Comparison of ENCODE assay signal across 1 cellular context in the genomic region with DNA sequence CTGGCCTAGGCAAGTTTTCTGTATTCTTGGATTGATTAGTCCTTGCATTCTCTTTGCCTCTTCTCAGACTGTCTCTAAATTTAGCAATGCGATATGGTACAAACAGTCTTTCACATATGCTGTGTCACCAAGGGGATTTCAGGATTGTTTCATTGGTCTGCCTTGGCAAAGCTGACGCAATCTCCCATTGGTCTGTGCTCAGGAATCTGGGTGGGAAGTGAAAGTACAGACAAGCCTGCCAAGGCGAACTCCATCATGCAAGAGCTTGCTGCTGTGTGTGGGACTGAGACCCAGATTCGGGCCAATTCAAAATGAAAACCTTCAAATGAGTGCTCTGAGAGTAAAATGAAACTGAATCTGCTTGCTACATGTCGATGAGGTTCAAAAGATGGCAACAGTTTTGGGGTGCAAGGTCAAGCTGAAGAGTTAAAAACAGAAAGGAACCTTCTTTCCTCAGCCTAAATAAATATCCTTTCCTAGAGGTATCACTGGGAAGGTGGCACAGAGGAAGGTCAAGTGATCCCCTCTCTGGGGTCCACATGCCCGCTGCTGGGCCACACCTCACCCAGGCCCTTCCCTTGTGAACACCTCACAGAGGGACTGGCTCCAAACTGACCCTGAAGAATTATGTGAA.
A peak's percentile ranks its signal among the peaks of the same experiment; 100 is the strongest.
TF ChIP-seq lines count a peak whose summit lies in the region.

No MANE protein-coding gene starts in this region.

TF ChIP-seq in K562, 482 proteins besides CTCF, POLR2A, EP300 and RAD21 (continued from another document and continues in another):
- TF ChIP-seq NFRKB (IDR thresholded peaks at IDR 0.05; ENCODE audit: low read depth): peak; percentile 57; the same call in 1 of the 2 replicates
- TF ChIP-seq ARID2 (IDR thresholded peaks at IDR 0.05): no peak
- TF ChIP-seq ZNF79 (CRISPR knock-in tag; IDR thresholded peaks at IDR 0.05; ENCODE audit: low read depth): 0 out of 2 replicates have a peak, but pooled peaks have one; percentile 5
- no peak for TF ChIP-seq ZFP36 (IDR thresholded peaks at IDR 0.05; ENCODE audit: low read depth, low read length, partially characterized antibody)
- TF ChIP-seq MTA2 (IDR thresholded peaks at IDR 0.05; ENCODE audit: low read depth): no peak
- TF ChIP-seq POLR2H (tag; IDR thresholded peaks at IDR 0.05; ENCODE audit: low read depth): no peak
- peak; percentile 18; the same call in 1 of the 2 replicates for TF ChIP-seq CTBP1 (IDR thresholded peaks at IDR 0.05; ENCODE audit: borderline replicate concordance)
- TF ChIP-seq TEAD2 (tag; IDR thresholded peaks at IDR 0.05): no peak
- TF ChIP-seq DMBX1 (CRISPR knock-in tag; IDR thresholded peaks at IDR 0.05; ENCODE audit: borderline replicate concordance): peak; percentile 92
- TF ChIP-seq, protein P1, sequence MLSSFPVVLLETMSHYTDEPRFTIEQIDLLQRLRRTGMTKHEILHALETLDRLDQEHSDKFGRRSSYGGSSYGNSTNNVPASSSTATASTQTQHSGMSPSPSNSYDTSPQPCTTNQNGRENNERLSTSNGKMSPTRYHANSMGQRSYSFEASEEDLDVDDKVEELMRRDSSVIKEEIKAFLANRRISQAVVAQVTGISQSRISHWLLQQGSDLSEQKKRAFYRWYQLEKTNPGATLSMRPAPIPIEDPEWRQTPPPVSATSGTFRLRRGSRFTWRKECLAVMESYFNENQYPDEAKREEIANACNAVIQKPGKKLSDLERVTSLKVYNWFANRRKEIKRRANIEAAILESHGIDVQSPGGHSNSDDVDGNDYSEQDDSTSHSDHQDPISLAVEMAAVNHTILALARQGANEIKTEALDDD (IDR thresholded peaks at IDR 0.05): 0 out of 2 replicates have a peak, but pooled peaks have one; percentile 13
- TF ChIP-seq ZNF445 (CRISPR knock-in tag; IDR thresholded peaks at IDR 0.05; ENCODE audit: low read depth): no peak
- TF ChIP-seq ZBTB17 (CRISPR knock-in tag; IDR thresholded peaks at IDR 0.05): 0 out of 2 replicates have a peak, but pooled peaks have one; percentile 73
- TF ChIP-seq EHMT2 (IDR thresholded peaks at IDR 0.05): peak; percentile 19; the same call in 1 of the 2 replicates
- no peak for TF ChIP-seq ZNF3 (CRISPR knock-in tag; IDR thresholded peaks at IDR 0.05)
- peak; percentile 81 for TF ChIP-seq SMAD3 (CRISPR knock-in tag; conservative IDR thresholded peaks at IDR 0.05)
- peak; percentile 74; the same call in 1 of the 2 replicates for TF ChIP-seq ZNF311 (CRISPR knock-in tag; IDR thresholded peaks at IDR 0.05)
- no peak for TF ChIP-seq ZNF444 (CRISPR knock-in tag; IDR thresholded peaks at IDR 0.05)
- peak; percentile 35 to 74; a peak in 2 of 4 replicates for TF ChIP-seq TRIM24 (IDR thresholded peaks at IDR 0.05)
- TF ChIP-seq, protein P2, sequence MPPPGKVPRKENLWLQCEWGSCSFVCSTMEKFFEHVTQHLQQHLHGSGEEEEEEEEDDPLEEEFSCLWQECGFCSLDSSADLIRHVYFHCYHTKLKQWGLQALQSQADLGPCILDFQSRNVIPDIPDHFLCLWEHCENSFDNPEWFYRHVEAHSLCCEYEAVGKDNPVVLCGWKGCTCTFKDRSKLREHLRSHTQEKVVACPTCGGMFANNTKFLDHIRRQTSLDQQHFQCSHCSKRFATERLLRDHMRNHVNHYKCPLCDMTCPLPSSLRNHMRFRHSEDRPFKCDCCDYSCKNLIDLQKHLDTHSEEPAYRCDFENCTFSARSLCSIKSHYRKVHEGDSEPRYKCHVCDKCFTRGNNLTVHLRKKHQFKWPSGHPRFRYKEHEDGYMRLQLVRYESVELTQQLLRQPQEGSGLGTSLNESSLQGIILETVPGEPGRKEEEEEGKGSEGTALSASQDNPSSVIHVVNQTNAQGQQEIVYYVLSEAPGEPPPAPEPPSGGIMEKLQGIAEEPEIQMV (tag; conservative IDR thresholded peaks at IDR 0.05; ENCODE audit: low read depth): 0 out of 2 replicates have a peak, but pooled peaks have one; percentile 11
- TF ChIP-seq HDAC8 (tag; IDR thresholded peaks at IDR 0.05): peak; percentile 81
- TF ChIP-seq ZNF695 (CRISPR knock-in tag; IDR thresholded peaks at IDR 0.05): no peak
- TF ChIP-seq, protein P3, sequence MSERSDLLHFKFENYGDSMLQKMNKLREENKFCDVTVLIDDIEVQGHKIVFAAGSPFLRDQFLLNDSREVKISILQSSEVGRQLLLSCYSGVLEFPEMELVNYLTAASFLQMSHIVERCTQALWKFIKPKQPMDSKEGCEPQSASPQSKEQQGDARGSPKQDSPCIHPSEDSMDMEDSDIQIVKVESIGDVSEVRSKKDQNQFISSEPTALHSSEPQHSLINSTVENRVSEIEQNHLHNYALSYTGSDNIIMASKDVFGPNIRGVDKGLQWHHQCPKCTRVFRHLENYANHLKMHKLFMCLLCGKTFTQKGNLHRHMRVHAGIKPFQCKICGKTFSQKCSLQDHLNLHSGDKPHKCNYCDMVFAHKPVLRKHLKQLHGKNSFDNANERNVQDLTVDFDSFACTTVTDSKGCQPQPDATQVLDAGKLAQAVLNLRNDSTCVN (CRISPR knock-in tag; IDR thresholded peaks at IDR 0.05): no peak
- no peak for TF ChIP-seq ZNF561 (CRISPR knock-in tag; conservative IDR thresholded peaks at IDR 0.05)
- no peak for TF ChIP-seq TARDBP (IDR thresholded peaks at IDR 0.05)
- TF ChIP-seq ILF3 (IDR thresholded peaks at IDR 0.05; ENCODE audit: borderline replicate concordance): no peak
- no peak for TF ChIP-seq ZNF24 (IDR thresholded peaks at IDR 0.05)
- no peak for TF ChIP-seq ZEB2 (IDR thresholded peaks at IDR 0.05)
- TF ChIP-seq, protein P4, sequence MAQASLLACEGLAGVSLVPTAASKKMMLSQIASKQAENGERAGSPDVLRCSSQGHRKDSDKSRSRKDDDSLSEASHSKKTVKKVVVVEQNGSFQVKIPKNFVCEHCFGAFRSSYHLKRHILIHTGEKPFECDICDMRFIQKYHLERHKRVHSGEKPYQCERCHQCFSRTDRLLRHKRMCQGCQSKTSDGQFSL (CRISPR knock-in tag; IDR thresholded peaks at IDR 0.05): no peak
- TF ChIP-seq, protein P4 (tag; IDR thresholded peaks at IDR 0.05): 0 out of 4 replicates have a peak, but pooled peaks of 1 of the 2 experiments have one; percentile 21
- TF ChIP-seq, protein P5, sequence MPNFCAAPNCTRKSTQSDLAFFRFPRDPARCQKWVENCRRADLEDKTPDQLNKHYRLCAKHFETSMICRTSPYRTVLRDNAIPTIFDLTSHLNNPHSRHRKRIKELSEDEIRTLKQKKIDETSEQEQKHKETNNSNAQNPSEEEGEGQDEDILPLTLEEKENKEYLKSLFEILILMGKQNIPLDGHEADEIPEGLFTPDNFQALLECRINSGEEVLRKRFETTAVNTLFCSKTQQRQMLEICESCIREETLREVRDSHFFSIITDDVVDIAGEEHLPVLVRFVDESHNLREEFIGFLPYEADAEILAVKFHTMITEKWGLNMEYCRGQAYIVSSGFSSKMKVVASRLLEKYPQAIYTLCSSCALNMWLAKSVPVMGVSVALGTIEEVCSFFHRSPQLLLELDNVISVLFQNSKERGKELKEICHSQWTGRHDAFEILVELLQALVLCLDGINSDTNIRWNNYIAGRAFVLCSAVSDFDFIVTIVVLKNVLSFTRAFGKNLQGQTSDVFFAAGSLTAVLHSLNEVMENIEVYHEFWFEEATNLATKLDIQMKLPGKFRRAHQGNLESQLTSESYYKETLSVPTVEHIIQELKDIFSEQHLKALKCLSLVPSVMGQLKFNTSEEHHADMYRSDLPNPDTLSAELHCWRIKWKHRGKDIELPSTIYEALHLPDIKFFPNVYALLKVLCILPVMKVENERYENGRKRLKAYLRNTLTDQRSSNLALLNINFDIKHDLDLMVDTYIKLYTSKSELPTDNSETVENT (CRISPR knock-in tag; IDR thresholded peaks at IDR 0.05): no peak
- TF ChIP-seq, protein P6, sequence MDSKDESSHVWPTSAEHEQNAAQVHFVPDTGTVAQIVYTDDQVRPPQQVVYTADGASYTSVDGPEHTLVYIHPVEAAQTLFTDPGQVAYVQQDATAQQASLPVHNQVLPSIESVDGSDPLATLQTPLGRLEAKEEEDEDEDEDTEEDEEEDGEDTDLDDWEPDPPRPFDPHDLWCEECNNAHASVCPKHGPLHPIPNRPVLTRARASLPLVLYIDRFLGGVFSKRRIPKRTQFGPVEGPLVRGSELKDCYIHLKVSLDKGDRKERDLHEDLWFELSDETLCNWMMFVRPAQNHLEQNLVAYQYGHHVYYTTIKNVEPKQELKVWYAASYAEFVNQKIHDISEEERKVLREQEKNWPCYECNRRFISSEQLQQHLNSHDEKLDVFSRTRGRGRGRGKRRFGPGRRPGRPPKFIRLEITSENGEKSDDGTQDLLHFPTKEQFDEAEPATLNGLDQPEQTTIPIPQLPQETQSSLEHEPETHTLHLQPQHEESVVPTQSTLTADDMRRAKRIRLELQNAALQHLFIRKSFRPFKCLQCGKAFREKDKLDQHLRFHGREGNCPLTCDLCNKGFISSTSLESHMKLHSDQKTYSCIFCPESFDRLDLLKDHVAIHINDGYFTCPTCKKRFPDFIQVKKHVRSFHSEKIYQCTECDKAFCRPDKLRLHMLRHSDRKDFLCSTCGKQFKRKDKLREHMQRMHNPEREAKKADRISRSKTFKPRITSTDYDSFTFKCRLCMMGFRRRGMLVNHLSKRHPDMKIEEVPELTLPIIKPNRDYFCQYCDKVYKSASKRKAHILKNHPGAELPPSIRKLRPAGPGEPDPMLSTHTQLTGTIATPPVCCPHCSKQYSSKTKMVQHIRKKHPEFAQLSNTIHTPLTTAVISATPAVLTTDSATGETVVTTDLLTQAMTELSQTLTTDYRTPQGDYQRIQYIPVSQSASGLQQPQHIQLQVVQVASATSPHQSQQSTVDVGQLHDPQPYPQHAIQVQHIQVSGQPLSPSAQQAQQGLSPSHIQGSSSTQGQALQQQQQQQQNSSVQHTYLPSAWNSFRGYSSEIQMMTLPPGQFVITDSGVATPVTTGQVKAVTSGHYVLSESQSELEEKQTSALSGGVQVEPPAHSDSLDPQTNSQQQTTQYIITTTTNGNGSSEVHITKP (IDR thresholded peaks at IDR 0.05; ENCODE audit: partially characterized antibody): no peak
- TF ChIP-seq, protein P7, sequence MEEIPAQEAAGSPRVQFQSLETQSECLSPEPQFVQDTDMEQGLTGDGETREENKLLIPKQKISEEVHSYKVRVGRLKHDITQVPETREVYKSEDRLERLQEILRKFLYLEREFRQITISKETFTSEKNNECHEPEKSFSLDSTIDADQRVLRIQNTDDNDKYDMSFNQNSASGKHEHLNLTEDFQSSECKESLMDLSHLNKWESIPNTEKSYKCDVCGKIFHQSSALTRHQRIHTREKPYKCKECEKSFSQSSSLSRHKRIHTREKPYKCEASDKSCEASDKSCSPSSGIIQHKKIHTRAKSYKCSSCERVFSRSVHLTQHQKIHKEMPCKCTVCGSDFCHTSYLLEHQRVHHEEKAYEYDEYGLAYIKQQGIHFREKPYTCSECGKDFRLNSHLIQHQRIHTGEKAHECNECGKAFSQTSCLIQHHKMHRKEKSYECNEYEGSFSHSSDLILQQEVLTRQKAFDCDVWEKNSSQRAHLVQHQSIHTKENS (CRISPR knock-in tag; IDR thresholded peaks at IDR 0.05): no peak
- TF ChIP-seq, protein P8, sequence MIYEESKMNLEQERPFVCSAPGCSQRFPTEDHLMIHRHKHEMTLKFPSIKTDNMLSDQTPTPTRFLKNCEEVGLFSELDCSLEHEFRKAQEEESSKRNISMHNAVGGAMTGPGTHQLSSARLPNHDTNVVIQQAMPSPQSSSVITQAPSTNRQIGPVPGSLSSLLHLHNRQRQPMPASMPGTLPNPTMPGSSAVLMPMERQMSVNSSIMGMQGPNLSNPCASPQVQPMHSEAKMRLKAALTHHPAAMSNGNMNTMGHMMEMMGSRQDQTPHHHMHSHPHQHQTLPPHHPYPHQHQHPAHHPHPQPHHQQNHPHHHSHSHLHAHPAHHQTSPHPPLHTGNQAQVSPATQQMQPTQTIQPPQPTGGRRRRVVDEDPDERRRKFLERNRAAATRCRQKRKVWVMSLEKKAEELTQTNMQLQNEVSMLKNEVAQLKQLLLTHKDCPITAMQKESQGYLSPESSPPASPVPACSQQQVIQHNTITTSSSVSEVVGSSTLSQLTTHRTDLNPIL (CRISPR knock-in tag; IDR thresholded peaks at IDR 0.05): 0 out of 2 replicates have a peak, but pooled peaks have one; percentile 43
- TF ChIP-seq, protein P9, sequence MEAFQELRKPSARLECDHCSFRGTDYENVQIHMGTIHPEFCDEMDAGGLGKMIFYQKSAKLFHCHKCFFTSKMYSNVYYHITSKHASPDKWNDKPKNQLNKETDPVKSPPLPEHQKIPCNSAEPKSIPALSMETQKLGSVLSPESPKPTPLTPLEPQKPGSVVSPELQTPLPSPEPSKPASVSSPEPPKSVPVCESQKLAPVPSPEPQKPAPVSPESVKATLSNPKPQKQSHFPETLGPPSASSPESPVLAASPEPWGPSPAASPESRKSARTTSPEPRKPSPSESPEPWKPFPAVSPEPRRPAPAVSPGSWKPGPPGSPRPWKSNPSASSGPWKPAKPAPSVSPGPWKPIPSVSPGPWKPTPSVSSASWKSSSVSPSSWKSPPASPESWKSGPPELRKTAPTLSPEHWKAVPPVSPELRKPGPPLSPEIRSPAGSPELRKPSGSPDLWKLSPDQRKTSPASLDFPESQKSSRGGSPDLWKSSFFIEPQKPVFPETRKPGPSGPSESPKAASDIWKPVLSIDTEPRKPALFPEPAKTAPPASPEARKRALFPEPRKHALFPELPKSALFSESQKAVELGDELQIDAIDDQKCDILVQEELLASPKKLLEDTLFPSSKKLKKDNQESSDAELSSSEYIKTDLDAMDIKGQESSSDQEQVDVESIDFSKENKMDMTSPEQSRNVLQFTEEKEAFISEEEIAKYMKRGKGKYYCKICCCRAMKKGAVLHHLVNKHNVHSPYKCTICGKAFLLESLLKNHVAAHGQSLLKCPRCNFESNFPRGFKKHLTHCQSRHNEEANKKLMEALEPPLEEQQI (IDR thresholded peaks at IDR 0.05): no peak
- TF ChIP-seq XRCC3 (IDR thresholded peaks at IDR 0.05): no peak
- TF ChIP-seq ATF1 (CRISPR knock-in tag; IDR thresholded peaks at IDR 0.05): no peak
- 0 out of 2 replicates have a peak, but pooled peaks have one; percentile 27 for TF ChIP-seq ATF1 (tag; IDR thresholded peaks at IDR 0.05)
- TF ChIP-seq ETS2 (tag; IDR thresholded peaks at IDR 0.05; ENCODE audit: borderline replicate concordance, poor library complexity, severe bottlenecking): no peak
- TF ChIP-seq NR4A1 (CRISPR knock-in tag; IDR thresholded peaks at IDR 0.05): no peak
- peak; percentile 92 for TF ChIP-seq NR4A1 (tag; IDR thresholded peaks at IDR 0.05)
- TF ChIP-seq RBM25 (IDR thresholded peaks at IDR 0.05; ENCODE audit: low read depth, low read length, severe bottlenecking): no peak
- TF ChIP-seq TEAD1 (CRISPR knock-in tag; IDR thresholded peaks at IDR 0.05): 0 out of 4 replicates have a peak, but pooled peaks of 1 of the 2 experiments have one; percentile 29
- TF ChIP-seq CHD1 (IDR thresholded peaks at IDR 0.05; ENCODE audit: low read length): no peak
- TF ChIP-seq, protein P10, sequence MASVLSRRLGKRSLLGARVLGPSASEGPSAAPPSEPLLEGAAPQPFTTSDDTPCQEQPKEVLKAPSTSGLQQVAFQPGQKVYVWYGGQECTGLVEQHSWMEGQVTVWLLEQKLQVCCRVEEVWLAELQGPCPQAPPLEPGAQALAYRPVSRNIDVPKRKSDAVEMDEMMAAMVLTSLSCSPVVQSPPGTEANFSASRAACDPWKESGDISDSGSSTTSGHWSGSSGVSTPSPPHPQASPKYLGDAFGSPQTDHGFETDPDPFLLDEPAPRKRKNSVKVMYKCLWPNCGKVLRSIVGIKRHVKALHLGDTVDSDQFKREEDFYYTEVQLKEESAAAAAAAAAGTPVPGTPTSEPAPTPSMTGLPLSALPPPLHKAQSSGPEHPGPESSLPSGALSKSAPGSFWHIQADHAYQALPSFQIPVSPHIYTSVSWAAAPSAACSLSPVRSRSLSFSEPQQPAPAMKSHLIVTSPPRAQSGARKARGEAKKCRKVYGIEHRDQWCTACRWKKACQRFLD (CRISPR knock-in tag; IDR thresholded peaks at IDR 0.05): peak; percentile 46; the same call in 1 of the 2 replicates
- peak; percentile 92 for TF ChIP-seq ZSCAN32 (CRISPR knock-in tag; IDR thresholded peaks at IDR 0.05)
